Comparison of ENCODE assay signal across 27 cellular contexts in the genomic region with DNA sequence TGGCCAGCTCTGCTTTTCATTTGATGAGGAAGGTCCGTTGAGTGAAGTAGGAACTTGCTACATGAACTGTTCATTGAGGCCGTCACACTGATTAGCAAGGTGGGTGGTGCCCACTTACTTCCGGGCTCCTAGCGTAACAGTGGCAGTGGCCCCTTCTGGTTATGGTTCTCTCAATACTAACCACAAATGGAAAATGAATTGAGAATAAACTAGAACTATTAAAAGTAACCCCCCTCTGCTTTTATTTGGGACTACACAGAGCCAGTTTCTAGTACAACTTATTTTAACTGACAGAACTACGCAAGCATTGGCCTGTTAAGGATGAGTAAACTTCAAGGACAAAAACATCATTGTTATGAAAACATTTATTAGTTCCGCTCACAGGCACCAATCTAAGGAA.
DNase-seq lines count a peak whose midpoint lies in the region; ATAC-seq, FAIRE-seq and TF ChIP-seq lines count a peak whose summit lies in the region.
"Had no signal": no experiment of that assay in that cellular context is flagged by ENCODE, and none has a peak within 500 bp of the region (broad histone marks: within the 10 kb centered on the region; RNA-seq: fewer than 3 reads in every experiment).

No MANE protein-coding gene starts in this region.

- TF ChIP-seq CTCF in Calu3 (IDR thresholded peaks at IDR 0.05; ENCODE audit: unreplicated experiment) (no peak), H1 (IDR thresholded peaks at IDR 0.05; ENCODE audit: control extremely low read depth in 1 of 3, insufficient read depth in 1 of 3, low read depth in 1 of 3, low read length in 3 of 3) (no peak), esophagus squamous epithelium (IDR thresholded peaks at IDR 0.05) (no peak)

- H3K4ac ChIP-seq in H1 (replicated peaks; ENCODE audit: insufficient read length, low read depth, low read length) (no peak overlapping the region), neuronal stem cell (ENCODE audit: low read length) (no peak overlapping the region)

- peaks cover 34% of the 10 kb centered on the region for H3K4me1 Mint-ChIP-seq in Calu3 (ENCODE audit: low read depth, unreplicated experiment)
- H3K4me1 Mint-ChIP-seq: CD14-positive monocyte; CD8-positive, alpha-beta memory T cell; T-helper 17 cell had no signal

- no peak overlapping the region for H3K4me3 Mint-ChIP-seq in Calu3 (ENCODE audit: low read depth, unreplicated experiment)
- H3K4me3 Mint-ChIP-seq: CD14-positive monocyte; CD8-positive, alpha-beta memory T cell; GM23338; HFFc6; T-helper 17 cell had no signal

- 0 out of 2 replicates have a peak overlapping the region, but pooled peaks have one; percentile 22 for H2BK12ac ChIP-seq in H1 (ENCODE audit: low read depth, low read length)
- H2BK12ac ChIP-seq in neuronal stem cell (ENCODE audit: low read length) = no peak overlapping the region

- WGBS in H1 (ENCODE audit: extremely low coverage in 1 of 2, insufficient coverage in 1 of 2, insufficient read length in 1 of 2, insufficient replicate concordance in 2 of 2, low coverage in 1 of 2, low lambda C conversion rate in 2 of 2, missing lambda C conversion rate in 1 of 2), 2 experiments = 91% methylated on average over 6 of the region's 6 CpGs; no CpG with 5 or more reads in 1 of the 2 experiments
- WGBS in neuronal stem cell (ENCODE audit: extremely low coverage in 2 of 2, insufficient read length in 2 of 2, insufficient replicate concordance in 1 of 2), 2 donors = no CpG with 5 or more reads among the region's 6 CpGs
- WGBS in esophagus squamous epithelium, 2 donors = 83 to 84% methylated on average over 5 to 6 of the region's 6 CpGs

- no peaks in the 10 kb centered on the region for H3K27me3 Mint-ChIP-seq in Calu3 (ENCODE audit: unreplicated experiment)
- H3K27me3 Mint-ChIP-seq: CD8-positive, alpha-beta memory T cell; T-helper 17 cell had no signal

- H3K14ac ChIP-seq in H1 (ENCODE audit: insufficient read length) (no peak overlapping the region), neuronal stem cell (ENCODE audit: low read length) (no peak overlapping the region)

- no TSS peak for BruUV-seq in Calu3 (replicated peaks; lab: Mats Ljungman, UMichigan)

- H3K9me3 ChIP-seq in SJSA1 (replicated peaks) (no peaks in the 10 kb centered on the region), H1 (ENCODE audit: insufficient read depth in 2 of 2, low read depth in 1 of 2, low read length in 1 of 2) (no peaks in the 10 kb centered on the region), neuronal stem cell (replicated peaks in 1 of 2; ENCODE audit: control insufficient read depth in 2 of 2, insufficient read depth in 1 of 2, low read depth in 1 of 2, low read length in 2 of 2) (no peaks in the 10 kb centered on the region), esophagus squamous epithelium (no peaks in the 10 kb centered on the region)
- H3K9me3 ChIP-seq: BE2C, HAP-1, SK-N-SH had no signal

- POLR2A ChIA-PET in H1 (lab: Charles Lee; ENCODE audit: partially characterized antibody) = no interaction called here

- no peak for DNase-seq in Calu3
- DNase-seq in SJSA1 (ENCODE audit: low read depth in 1 of 2, low spot score in 2 of 2) = no peak
- DNase-seq in H1 (ENCODE audit: low read depth in 1 of 2, low spot score in 2 of 2) = no peak
- no peak for DNase-seq in neuronal stem cell (ENCODE audit: low spot score)
- DNase-seq in NCI-H1417 treated with DMSO at 0.1 percent for 48 hours (lab: John Stamatoyannopoulos, UW) = no peak
- no peak for DNase-seq in left colon
- DNase-seq in esophagus squamous epithelium (lab: John Stamatoyannopoulos, UW) = no peak
- DNase-seq in medulla oblongata (ENCODE audit: extremely low spot score) = no peak
- DNase-seq: BE2C; CD8-positive, alpha-beta memory T cell; HFFc6; Karpas-422; NCI-H1092 treated with DMSO at 0.1 percent for 48 hours; NCI-H146; NCI-H1930; NCI-H446 treated with DMSO at 0.1 percent for 48 hours; NCI-H526; NCI-H82; NK-92 treated with Interleukin-12 subunit alpha and Interleukin-12 subunit beta, amount 100 ng/mL, for 24 hours; SHP77; SK-N-SH; T-helper 17 cell had no signal

- no peak overlapping the region for H2BK15ac ChIP-seq in H1 (ENCODE audit: low read length)
- no peak overlapping the region for H2BK15ac ChIP-seq in neuronal stem cell (ENCODE audit: low read length)

- no peaks in the 10 kb centered on the region for H4K20me1 ChIP-seq in H1 (replicated peaks in 1 of 2; ENCODE audit: control insufficient read depth in 1 of 2, insufficient read depth in 2 of 2, low read length in 2 of 2)

- H3K56ac ChIP-seq in H1 (replicated peaks; ENCODE audit: insufficient read length, low read depth, low read length) = no peak overlapping the region

- no peaks in the 10 kb centered on the region for H3K79me1 ChIP-seq in H1 (ENCODE audit: low read depth, low read length)
- no peaks in the 10 kb centered on the region for H3K79me1 ChIP-seq in neuronal stem cell (ENCODE audit: low read depth, low read length)

- no peak overlapping the region for H4K5ac ChIP-seq in H1 (ENCODE audit: insufficient read length, low read depth, low read length)

- no peak overlapping the region for H4K8ac ChIP-seq in H1 (ENCODE audit: extremely low read depth, insufficient read depth, low read length)
- no peak overlapping the region for H4K8ac ChIP-seq in neuronal stem cell (ENCODE audit: low read depth, low read length)

- intact Hi-C loops in Calu3 (cut with micrococcal nuclease; ENCODE audit: unreplicated experiment) = no loop called here
- intact Hi-C loops in left colon (cut with DNase I, micrococcal nuclease) = no loop called here
- intact Hi-C loops in esophagus squamous epithelium (cut with DNase I) = no loop called here

- no peak for TF ChIP-seq POLR2A in H1 (IDR thresholded peaks at IDR 0.05; ENCODE audit: control extremely low read depth in 1 of 2, low read depth in 2 of 2, low read length in 2 of 2)
- TF ChIP-seq POLR2A in esophagus squamous epithelium (IDR thresholded peaks at IDR 0.05) = no peak

- H4K91ac ChIP-seq in H1 (replicated peaks; ENCODE audit: insufficient read length, low read length) (no peak overlapping the region), neuronal stem cell (ENCODE audit: low read depth, low read length, poor library complexity) (no peak overlapping the region)

- H3K4me2 ChIP-seq in H1 (ENCODE audit: insufficient read depth in 1 of 2, low read depth in 2 of 2, low read length in 2 of 2) (no peak overlapping the region), neuronal stem cell (ENCODE audit: insufficient read depth, low read length, poor library complexity, severe bottlenecking) (no peak overlapping the region)
- H3K4me2 ChIP-seq: GM23338, PC-9, SK-N-SH had no signal

- H2AK5ac ChIP-seq in H1 (ENCODE audit: low read depth, low read length) (no peak overlapping the region), neuronal stem cell (ENCODE audit: low read depth, low read length) (no peak overlapping the region)

- no peak for FAIRE-seq in H1 (lab: Jason Lieb, UNC)
- FAIRE-seq: D721Med had no signal

- H3K23me2 ChIP-seq in H1 (ENCODE audit: low read depth, low read length) = no peaks in the 10 kb centered on the region; the same call in 1 of the 2 replicates

- H3K27me3 ChIP-seq in SJSA1 (replicated peaks) (no peaks in the 10 kb centered on the region), H1 (replicated peaks in 1 of 4; ENCODE audit: control insufficient read depth in 3 of 4, extremely low read depth in 1 of 4, insufficient read depth in 3 of 4, low read length in 3 of 4) (no peaks in the 10 kb centered on the region), neuronal stem cell (ENCODE audit: control insufficient read depth in 3 of 3, insufficient read depth in 3 of 3, low read depth in 1 of 3, low read length in 3 of 3) (peaks cover 0 to 2% (median 0%) of the 10 kb centered on the region in 3 experiments), esophagus squamous epithelium (no peaks in the 10 kb centered on the region)
- H3K27me3 ChIP-seq: BE2C had no signal

- no peak overlapping the region for H3K9ac ChIP-seq in H1 (replicated peaks in 1 of 4; ENCODE audit: extremely low read depth in 1 of 4, low read depth in 3 of 4, low read length in 3 of 4)
- no peak overlapping the region for H3K9ac ChIP-seq in neuronal stem cell (ENCODE audit: low read depth, low read length, poor library complexity)
- H3K9ac ChIP-seq: SK-N-SH had no signal

- H3K79me2 ChIP-seq in H1 (ENCODE audit: control insufficient read depth in 1 of 2, insufficient read depth in 2 of 2, low read length in 2 of 2) = no peaks in the 10 kb centered on the region

- peaks cover 34% of the 10 kb centered on the region for H3K4me1 ChIP-seq in SJSA1 (replicated peaks)
- no peaks in the 10 kb centered on the region for H3K4me1 ChIP-seq in H1 (replicated peaks in 1 of 4; ENCODE audit: control insufficient read depth in 3 of 4, insufficient read depth in 4 of 4, low read length in 3 of 4)
- H3K4me1 ChIP-seq in neuronal stem cell (ENCODE audit: control insufficient read depth in 2 of 2, insufficient read depth in 1 of 2, low read depth in 1 of 2, low read length in 2 of 2) = no peaks in the 10 kb centered on the region
- no peaks in the 10 kb centered on the region for H3K4me1 ChIP-seq in esophagus squamous epithelium
- H3K4me1 ChIP-seq: BE2C, HAP-1 had no signal

- no peaks in the 10 kb centered on the region for H3K36me3 ChIP-seq in SJSA1
- H3K36me3 ChIP-seq in H1 (ENCODE audit: control insufficient read depth in 2 of 4, insufficient read depth in 4 of 4, low read length in 3 of 4) = no peaks in the 10 kb centered on the region
- H3K36me3 ChIP-seq in neuronal stem cell (replicated peaks in 1 of 2; ENCODE audit: control insufficient read depth in 2 of 2, insufficient read depth in 2 of 2, low read length in 2 of 2) = no peaks in the 10 kb centered on the region
- H3K36me3 ChIP-seq in esophagus squamous epithelium = no peaks in the 10 kb centered on the region
- H3K36me3 ChIP-seq: BE2C, HAP-1 had no signal

- H3K4me3 ChIP-seq in SJSA1 = no peak overlapping the region
- H3K4me3 ChIP-seq in H1 (ENCODE audit: extremely low read depth in 1 of 4, insufficient read depth in 2 of 4, low read depth in 3 of 4, low read length in 4 of 4) = no peak overlapping the region
- no peak overlapping the region for H3K4me3 ChIP-seq in neuronal stem cell (ENCODE audit: low read length in 2 of 2)
- no peak overlapping the region for H3K4me3 ChIP-seq in esophagus squamous epithelium
- H3K4me3 ChIP-seq: GM23338, HAP-1, PC-9 had no signal

- H3K23ac ChIP-seq in H1 (ENCODE audit: insufficient read length) (no peak overlapping the region), neuronal stem cell (ENCODE audit: low read depth, low read length, poor library complexity) (no peak overlapping the region)

- H2BK5ac ChIP-seq in H1 (ENCODE audit: low read depth, low read length) (no peak overlapping the region), neuronal stem cell (ENCODE audit: low read length) (no peak overlapping the region)

- H3K27ac Mint-ChIP-seq in Calu3 (ENCODE audit: unreplicated experiment) = peak overlapping the region; percentile 37
- H3K27ac Mint-ChIP-seq: CD14-positive monocyte; CD8-positive, alpha-beta memory T cell; GM23338; HFFc6; T-helper 17 cell had no signal

- H2BK20ac ChIP-seq in H1 (ENCODE audit: low read length) = no peak overlapping the region

- ATAC-seq in left colon = no peak
- ATAC-seq: GM23338, T-helper 17 cell had no signal

- H2AFZ ChIP-seq in H1 (ENCODE audit: low read length) = no peak overlapping the region
- no peak overlapping the region for H2AFZ ChIP-seq in neuronal stem cell (ENCODE audit: low read length)
- H2AFZ ChIP-seq: GM23338, PC-9 had no signal

- 0 out of 2 replicates have a peak overlapping the region, but pooled peaks have one; percentile 32 for H3K27ac ChIP-seq in SJSA1
- no peak overlapping the region for H3K27ac ChIP-seq in H1 (ENCODE audit: low read depth, low read length)
- no peak overlapping the region for H3K27ac ChIP-seq in neuronal stem cell (replicated peaks; ENCODE audit: low read length)
- H3K27ac ChIP-seq in esophagus squamous epithelium = no peak overlapping the region
- H3K27ac ChIP-seq: PC-9 had no signal

- H3K9me3 Mint-ChIP-seq in Calu3 (ENCODE audit: low read depth, unreplicated experiment) = peaks cover 3% of the 10 kb centered on the region
- H3K9me3 Mint-ChIP-seq: GM23338, HFFc6 had no signal

- no peak overlapping the region for H3K18ac ChIP-seq in H1 (ENCODE audit: extremely low read depth, low read length)
- H3K18ac ChIP-seq in neuronal stem cell (ENCODE audit: low read length) = peak overlapping the region; percentile 38

- CTCF ChIA-PET in Calu3 (lab: Charles Lee) = no interaction called here
- CTCF ChIA-PET in H1 (lab: Charles Lee; ENCODE audit: partially characterized antibody) = no interaction called here

- H3K36me3 Mint-ChIP-seq in Calu3 (ENCODE audit: insufficient read depth, unreplicated experiment) = peaks cover 24% of the 10 kb centered on the region
- H3K36me3 Mint-ChIP-seq: CD14-positive monocyte; CD8-positive, alpha-beta memory T cell had no signal

- no peak overlapping the region for H2BK120ac ChIP-seq in H1 (replicated peaks; ENCODE audit: low read depth, low read length)
- no peak overlapping the region for H2BK120ac ChIP-seq in neuronal stem cell (ENCODE audit: low read depth, low read length)

- TF ChIP-seq EP300 in H1 (IDR thresholded peaks at IDR 0.05; ENCODE audit: borderline replicate concordance in 1 of 2, low read depth in 2 of 2, low read length in 2 of 2) = no peak

- no peak for TF ChIP-seq RAD21 in H1 (IDR thresholded peaks at IDR 0.05 in 1 of 2, conservative IDR thresholded peaks at IDR 0.05 in 1 of 2; ENCODE audit: low read depth in 2 of 2, low read length in 2 of 2)
